19 cellular contexts compared by ENCODE assay signal in genomic region chr21:26119906-26120305, GRCh38.
"Had no signal": no experiment of that assay in that cellular context is flagged by ENCODE, and none has a peak within 500 bp of the region (broad histone marks: within the 10 kb centered on the region; RNA-seq: fewer than 3 reads in every experiment).

No MANE protein-coding gene starts in this region.

- H3K27ac ChIP-seq: ascending aorta, left lung, upper lobe of left lung had no signal

- H3K4me3 ChIP-seq: ascending aorta, left lung, upper lobe of left lung had no signal

- DNase-seq: activated CD4-positive, alpha-beta T cell treated with anti-CD3 and anti-CD28 coated beads, Interleukin-2, amount 50 U/mL, for 1 hour; activated CD8-positive, alpha-beta memory T cell treated with anti-CD3 and anti-CD28 coated beads for 24 hours; activated CD8-positive, alpha-beta memory T cell treated with anti-CD3 and anti-CD28 coated beads, Interleukin-2, amount 50 U/mL, for 48 hours; activated effector memory CD4-positive, alpha-beta T cell treated with Interleukin-2 at 50 U/mL for 16 hours; activated naive CD4-positive, alpha-beta T cell treated with anti-CD3 and anti-CD28 coated beads, Interleukin-2, amount 50 U/mL, for 16 hours; activated T-cell treated with anti-CD3 and anti-CD28 coated beads, Interleukin-2, amount 50 U/mL, for 48 hours; effector memory CD4-positive, alpha-beta T cell; glutamatergic neuron; islet precursor cell; left lung; stimulated activated CD4-positive, alpha-beta T cell treated with anti-CD3 and anti-CD28 coated beads, Interleukin-2, amount 100 ng/mL, for 24 hours; stimulated activated naive CD4-positive, alpha-beta T cell treated with Interleukin-2 at 50 U/mL for 16 hours; T-helper 1 cell; T-helper 9 cell; upper lobe of left lung had no signal

- H3K27ac Mint-ChIP-seq: dendritic cell treated with granulocyte-macrophage colony-stimulating factor and Interleukin-4, amounts not matched to agents 40 ng/mL and 50 ng/mL, for 4 days; progenitor cell of endocrine pancreas had no signal

- H3K27me3 Mint-ChIP-seq: dendritic cell treated with granulocyte-macrophage colony-stimulating factor and Interleukin-4, amounts not matched to agents 40 ng/mL and 50 ng/mL, for 4 days; progenitor cell of endocrine pancreas had no signal

- H3K9me3 Mint-ChIP-seq: dendritic cell treated with granulocyte-macrophage colony-stimulating factor and Interleukin-4, amounts not matched to agents 40 ng/mL and 50 ng/mL, for 4 days had no signal

- ATAC-seq: left lung, SK-N-SH treated with all-trans-retinoic acid at 6 μM for 48 hours had no signal

- H3K4me3 Mint-ChIP-seq: dendritic cell treated with granulocyte-macrophage colony-stimulating factor and Interleukin-4, amounts not matched to agents 40 ng/mL and 50 ng/mL, for 4 days had no signal

- H3K27me3 ChIP-seq: ascending aorta, left lung, upper lobe of left lung had no signal
